ENCODE assay signal across 11 cellular contexts in genomic region chr10:69336952-69337311, GRCh38. TPM values are rescaled to one million over a fixed set of nuclear protein-coding genes. Genes with fewer than 3 reads are reported as not detected.
DNase-seq lines count a peak whose midpoint lies in the region; ATAC-seq and TF ChIP-seq lines count a peak whose summit lies in the region.
"Had no signal": no experiment of that assay in that cellular context is flagged by ENCODE, and none has a peak within 500 bp of the region (broad histone marks: within the 10 kb centered on the region; RNA-seq: fewer than 3 reads in every experiment).

No MANE protein-coding gene starts in this region.

- H3K36me3 ChIP-seq in HUES64 (ENCODE audit: insufficient read depth, low read length): 0 out of 2 replicates have a peak, but pooled peaks cover 2% of the 10 kb centered on the region
- H3K36me3 ChIP-seq in esophagus (ENCODE audit: control insufficient read depth in 2 of 2, insufficient read depth in 2 of 2, low read length in 1 of 2): peaks cover 0 to 2% of the 10 kb centered on the region in 2 donors
- no peaks in the 10 kb centered on the region for H3K36me3 ChIP-seq in parathyroid adenoma (ENCODE audit: control insufficient read depth, insufficient read depth, low read length)

- no peak overlapping the region for H3K4me3 ChIP-seq in HUES64 (ENCODE audit: low read length)
- H3K4me3 ChIP-seq in esophagus (ENCODE audit: low read depth in 1 of 2, low read length in 2 of 2): no peak overlapping the region
- no peak overlapping the region for H3K4me3 ChIP-seq in parathyroid adenoma (ENCODE audit: low read depth, low read length)
- H3K4me3 ChIP-seq: body of pancreas had no signal

- H3K4me1 ChIP-seq in HUES64 (ENCODE audit: insufficient read depth, low read length): peaks cover 51% of the 10 kb centered on the region
- H3K4me1 ChIP-seq in esophagus (ENCODE audit: control insufficient read depth in 2 of 2, insufficient read depth in 2 of 2, low read length in 1 of 2): peaks cover 23 to 52% of the 10 kb centered on the region in 2 donors
- H3K4me1 ChIP-seq in parathyroid adenoma: peaks cover 44% of the 10 kb centered on the region

- H3K79me2 ChIP-seq in parathyroid adenoma: peaks cover 67% of the 10 kb centered on the region

- ATAC-seq in GM18861 (IDR thresholded peaks at IDR 0.05; ENCODE audit: unreplicated experiment): no peak

- no peaks in the 10 kb centered on the region for H3K9me3 ChIP-seq in HUES64 (ENCODE audit: insufficient read depth, low read depth, low read length)
- H3K9me3 ChIP-seq in esophagus (ENCODE audit: control insufficient read depth in 2 of 2, insufficient read depth in 1 of 2, low read depth in 1 of 2, low read length in 1 of 2): no peaks in the 10 kb centered on the region
- H3K9me3 ChIP-seq in parathyroid adenoma (ENCODE audit: control insufficient read depth, low read length): no peaks in the 10 kb centered on the region
- H3K9me3 ChIP-seq: body of pancreas had no signal

- no peak for DNase-seq in NK-92 (lab: John Stamatoyannopoulos, UW; ENCODE audit: unreplicated experiment)
- DNase-seq in activated T-cell treated with anti-CD3 and anti-CD28 coated beads, Interleukin-2, amount 50 U/mL, for 48 hours: no peak
- no peak for DNase-seq in NOMO-1 treated with dmso at 0.1 percent for 144 hours (lab: John Stamatoyannopoulos, UW; ENCODE audit: unreplicated experiment)
- DNase-seq: activated CD8-positive, alpha-beta memory T cell treated with anti-CD3 and anti-CD28 coated beads, Interleukin-2, amount 50 U/mL, for 48 hours; stimulated activated CD8-positive, alpha-beta memory T cell treated with anti-CD3 and anti-CD28 coated beads, Interleukin-4, amount 100 ng/mL, for 48 hours had no signal

- no peak overlapping the region for H2AFZ ChIP-seq in parathyroid adenoma

- no peak for TF ChIP-seq CTCF in 22Rv1 (IDR thresholded peaks at IDR 0.05)
- TF ChIP-seq CTCF in parathyroid adenoma (IDR thresholded peaks at IDR 0.05): no peak

- H3K27ac ChIP-seq in 22Rv1 (0 out of 2 replicates have a peak overlapping the region, but pooled peaks have one; percentile 13), HUES64 (ENCODE audit: low read depth, low read length) (peak overlapping the region; percentile 78), esophagus (ENCODE audit: low read depth in 2 of 2, low read length in 1 of 2) (peak overlapping the region; percentile 84 to 89), parathyroid adenoma (peak overlapping the region; percentile 86)

- H3K9ac ChIP-seq in HUES64 (ENCODE audit: low read depth, low read length) (no peak overlapping the region), parathyroid adenoma (no peak overlapping the region)

- H3K27me3 ChIP-seq in HUES64 (ENCODE audit: insufficient read depth, low read length) (no peaks in the 10 kb centered on the region), esophagus (ENCODE audit: control insufficient read depth in 1 of 2, insufficient read depth in 2 of 2, low read length in 2 of 2) (no peaks in the 10 kb centered on the region), parathyroid adenoma (ENCODE audit: control insufficient read depth, insufficient read depth, low read length) (no peaks in the 10 kb centered on the region)
- H3K27me3 ChIP-seq: body of pancreas had no signal

- H3K4me2 ChIP-seq in parathyroid adenoma (ENCODE audit: low read length): peak overlapping the region; percentile 43

- 88% methylated on average over 2 of the region's 2 CpGs for WGBS in HUES64
- WGBS in esophagus, 2 donors: 65 to 74% methylated on average over 2 of the region's 2 CpGs

RNA-seq across cellular contexts. Expression of gene HK1, which starts 58.6 kb away (rescaled TPM):
- polyA plus RNA-seq in HUES64 (2013, experiment 1 of 2): 92.2 TPM
- 96.4 TPM for polyA plus RNA-seq in HUES64 (2013, experiment 2 of 2)
- polyA plus RNA-seq in esophagus: 100 to 1,000 TPM in 1 of 2 donors, 10 to 100 TPM in 1; 52.1 to 105 TPM

Comparison
In these comparisons a context has a peak if more than half of its experiments do, and no peak if none do; other contexts are left out.
1. H3K27ac ChIP-seq: peak in every context shown above with its lines; median percentile 86 in esophagus; 86 in parathyroid adenoma; 78 in HUES64; 13 in 22Rv1.